In genomic region chr2:121755237-121756111, GRCh38 we compare ENCODE assay signal across 8 cellular contexts. TPM values are rescaled to one million over a fixed set of nuclear protein-coding genes. Genes with fewer than 3 reads are reported as not detected.
DNase-seq lines count a peak whose midpoint lies in the region; ATAC-seq and TF ChIP-seq lines count a peak whose summit lies in the region.

TSN (plus strand) TSS chr2:121755651; CDS start chr2:121755780, 129 bp downstream.

- H3K4me2 ChIP-seq in PC-3 (ENCODE audit: low read length) = peak within 1 kb of the TSS; percentile 94

- H3K9me2 ChIP-seq in PC-3 (replicated peaks; ENCODE audit: low read length) = no peaks in the 10 kb centered on the region

- TF ChIP-seq CTCF in PC-3 (conservative IDR thresholded peaks at IDR 0.05; ENCODE audit: low read depth, low read length) (no peak), mucosa of descending colon (IDR thresholded peaks at IDR 0.05) (no peak)

- no TSS peak for BruUV-seq in PC-3 (replicated peaks; lab: Mats Ljungman, UMichigan)

- peak within 1 kb of the TSS; percentile 44 for H3K27ac ChIP-seq in PC-3 (ENCODE audit: low read length)
- H3K27ac ChIP-seq in epithelial cell of prostate = peak within 1 kb of the TSS; percentile 80

- POLR2A ChIA-PET in PC-3 (lab: Charles Lee; ENCODE audit: unreplicated experiment) = no interaction called here

- CTCF ChIA-PET in PC-3 (lab: Charles Lee) = no interaction called here

- 0 out of 2 replicates have a peak, but pooled peaks cover 4% of the 10 kb centered on the region for H4K20me1 ChIP-seq in PC-3 (ENCODE audit: low read length)

- peak within 1 kb of the TSS; percentile 85 for H2AFZ ChIP-seq in PC-3 (ENCODE audit: low read length)

- ATAC-seq in GM21717 (IDR thresholded peaks at IDR 0.05; ENCODE audit: unreplicated experiment) = peak; percentile 100
- peak; percentile 98 for ATAC-seq in PC-3
- ATAC-seq in mucosa of descending colon = peak; percentile 100

- H3K9me3 ChIP-seq in PC-3 (ENCODE audit: low read length) (no peaks in the 10 kb centered on the region), mucosa of descending colon (no peaks in the 10 kb centered on the region)

- H3K27me3 ChIP-seq in PC-3 (ENCODE audit: low read length) = no peaks in the 10 kb centered on the region

- peak within 1 kb of the TSS; percentile 93 for H3K9ac ChIP-seq in PC-3 (ENCODE audit: low read length)

- H3K79me2 ChIP-seq in PC-3 (ENCODE audit: low read length) = peaks cover 42% of the 10 kb centered on the region

- H3K4me3 ChIP-seq in Jurkat, Clone E6-1 (ENCODE audit: low read length) = peak within 1 kb of the TSS; percentile 100
- H3K4me3 ChIP-seq in PC-3 (ENCODE audit: low read length) (peak within 1 kb of the TSS; percentile 97), mucosa of descending colon (peak within 1 kb of the TSS; percentile 75)

- H3K36me3 ChIP-seq in PC-3 (ENCODE audit: low read depth, low read length) = peaks cover 24% of the 10 kb centered on the region
- H3K36me3 ChIP-seq in mucosa of descending colon (ENCODE audit: low read depth) = no peaks in the 10 kb centered on the region

- DNase-seq in DMS53 (lab: John Stamatoyannopoulos, UW) = peak; percentile 99
- peak; percentile 96 for DNase-seq in Jurkat, Clone E6-1 (ENCODE audit: low read depth, low spot score)
- peak; percentile 98 for DNase-seq in PC-3
- peak; percentile 97 for DNase-seq in activated T-cell treated with anti-CD3 and anti-CD28 coated beads for 48 hours (ENCODE audit: low read depth)
- DNase-seq in epithelial cell of prostate (ENCODE audit: low read depth, low spot score) = peak; percentile 85
- peak; percentile 98 to 99 (median 99) for DNase-seq in mucosa of descending colon
- peak; percentile 87 to 95 for DNase-seq in stimulated activated CD8-positive, alpha-beta memory T cell treated with anti-CD3 and anti-CD28 coated beads, Interleukin-4, amount 100 ng/mL, for 1 hour (ENCODE audit: low read depth in 2 of 2, low spot score in 1 of 2)

- intact Hi-C loops in PC-3 (cut with micrococcal nuclease) (loop anchor here (1.0 to 2.0 kb wide), 2 partner anchors 19 to 224 kb away; partner anchors contain the start of gene NIFK), mucosa of descending colon (cut with DNase I, micrococcal nuclease) (no loop called here)

- H3K4me1 ChIP-seq in PC-3 (ENCODE audit: insufficient read depth, low read length) (peaks cover 12% of the 10 kb centered on the region; the same call in 1 of the 2 replicates), mucosa of descending colon (ENCODE audit: low read depth) (peaks cover 16% of the 10 kb centered on the region)

- no peaks in the 10 kb centered on the region for H3F3A ChIP-seq in PC-3 (ENCODE audit: low read length, unreplicated experiment)

RNA-seq across cellular contexts. Expression of gene TSN, which starts in this region (rescaled TPM):
- 102 TPM for polyA plus RNA-seq in Jurkat, Clone E6-1 (2012; ENCODE audit: insufficient read depth, insufficient read length)
- total RNA-seq in PC-3 (2014; rRNA removed) (55.0 and 83.0 TPM in 2 replicates), mucosa of descending colon (10 to 100 TPM; 45.9 to 52.4 (median 47.3) TPM)

Comparison
In these comparisons a context has a peak if more than half of its experiments do, and no peak if none do; other contexts are left out.
1. Peak in every context shown above with its lines: DNase-seq, ATAC-seq, H3K4me3 ChIP-seq and H3K27ac ChIP-seq.